Comparison of ENCODE assay signal across 8 cellular contexts in genomic region chr1:66592106-66592507, GRCh38. TPM values are rescaled to one million over a fixed set of nuclear protein-coding genes. Genes with fewer than 3 reads are reported as not detected.
A peak's percentile ranks its signal among the peaks of the same experiment; 100 is the strongest.
DNase-seq lines count a peak whose midpoint lies in the region; TF ChIP-seq lines count a peak whose summit lies in the region.
"Not testable (repeated sequence)": the region's sequence is repeated elsewhere in the genome, so short reads cannot be mapped to it uniquely, and the experiment has no call there.
"Had no signal": no experiment of that assay in that cellular context is flagged by ENCODE, and none has a peak within 500 bp of the region (broad histone marks: within the 10 kb centered on the region; RNA-seq: fewer than 3 reads in every experiment).

No MANE protein-coding gene starts in this region.

- not testable (repeated sequence) for H3K4me3 ChIP-seq in WERI-Rb-1 (ENCODE audit: low read depth, low read length); mesodermal cell (ENCODE audit: extremely low read depth, insufficient read depth, low read length, poor library complexity, severe bottlenecking)

- H3K9me3 ChIP-seq in WERI-Rb-1 (ENCODE audit: severe bottlenecking), result not testable (repeated sequence)
- peaks cover 11% of the 10 kb centered on the region for H3K9me3 ChIP-seq in mesodermal cell (ENCODE audit: control insufficient read depth, low read length)

- not testable (repeated sequence) for H3K4me1 ChIP-seq in mesodermal cell (ENCODE audit: control insufficient read depth, insufficient read depth, low read length, poor library complexity, severe bottlenecking)

- H3K27ac ChIP-seq in WERI-Rb-1, result not testable (repeated sequence)
- peak overlapping the region; percentile 57 for H3K27ac ChIP-seq in mesodermal cell (ENCODE audit: low read depth, low read length, severe bottlenecking)

- WGBS in mesodermal cell (ENCODE audit: insufficient coverage in 2 of 2), 2 experiments, result 74 to 100% methylated on average over 2 to 3 of the region's 5 CpGs

- not testable (repeated sequence) for H3K36me3 ChIP-seq in WERI-Rb-1; mesodermal cell (ENCODE audit: control insufficient read depth, insufficient read depth, low read length)

- not testable (repeated sequence) for TF ChIP-seq CTCF in WERI-Rb-1 (IDR thresholded peaks at IDR 0.05; ENCODE audit: low read depth, low read length)

- DNase-seq in DMS153 (lab: John Stamatoyannopoulos, UW) (peak; percentile 59), HK-2 (ENCODE audit: unreplicated experiment) (peak; percentile 18), NCI-H82 (lab: John Stamatoyannopoulos, UW) (peak; percentile 61), WERI-Rb-1 (peak; percentile 24), kidney tubule cell (ENCODE audit: low spot score) (peak; percentile 51), renal cortical epithelial cell (ENCODE audit: low read depth) (peak; percentile 55)

- not testable (repeated sequence) for H3K27me3 ChIP-seq in WERI-Rb-1 (ENCODE audit: insufficient read depth, low read depth, severe bottlenecking)

RNA-seq across cellular contexts. Expression of gene SGIP1, which starts 58.2 kb away (rescaled TPM):
- 12.6 TPM for polyA plus RNA-seq in mesodermal cell (2013, experiment 1 of 2)
- 10.7 TPM for polyA plus RNA-seq in mesodermal cell (2013, experiment 2 of 2)
- 6.1 and 9.2 TPM in 2 replicates for total RNA-seq in renal cortical epithelial cell
- total RNA-seq: CD8-positive, alpha-beta memory T cell had no signal
- polyA plus RNA-seq: CD8-positive, alpha-beta memory T cell had no signal
